9 cellular contexts compared by ENCODE assay signal in the genomic region with DNA sequence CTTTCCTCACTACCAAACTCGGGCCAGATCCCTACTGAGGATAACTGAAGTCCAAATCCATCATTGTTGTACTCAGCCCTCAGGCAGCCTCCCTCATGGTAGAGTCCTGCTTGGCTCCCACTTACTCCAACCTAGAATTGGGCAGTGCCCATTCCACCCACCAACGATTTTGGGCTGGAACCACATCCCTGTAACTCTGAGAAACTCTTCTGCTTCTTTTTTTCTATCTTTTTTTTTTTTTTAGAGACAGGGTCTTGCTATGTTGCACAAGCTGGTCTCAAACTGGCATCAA. TPM values are rescaled to one million over a fixed set of nuclear protein-coding genes. Genes with fewer than 3 reads are reported as not detected.
A peak's percentile ranks its signal among the peaks of the same experiment; 100 is the strongest.
DNase-seq lines count a peak whose midpoint lies in the region; ATAC-seq and TF ChIP-seq lines count a peak whose summit lies in the region.
"Had no signal": no experiment of that assay in that cellular context is flagged by ENCODE, and none has a peak within 500 bp of the region (broad histone marks: within the 10 kb centered on the region; RNA-seq: fewer than 3 reads in every experiment).

No MANE protein-coding gene starts in this region.

- intact Hi-C loops in mammary epithelial cell (cut with micrococcal nuclease) = no loop called here

- no peaks in the 10 kb centered on the region for H3K27me3 Mint-ChIP-seq in stimulated activated naive CD8-positive, alpha-beta T cell treated with anti-CD3 and anti-CD28 coated beads, Interleukin-15, Interleukin-2, amounts not matched to agents 100 ng/mL and 50 ng/mL, for 24 hours

- CTCF ChIA-PET in mammary epithelial cell (lab: Charles Lee; ENCODE audit: low non-redundant PET) = no interaction called here

- H3K4me3 ChIP-seq in mammary epithelial cell (replicated peaks in 1 of 3; ENCODE audit: insufficient read depth in 1 of 3, low read depth in 2 of 3, low read length in 3 of 3) = peak overlapping the region; percentile 77 to 87 (median 84)
- peak overlapping the region; percentile 70 to 92 for H3K4me3 ChIP-seq in mucosa of rectum (ENCODE audit: low read length in 2 of 2)

- H3K27ac ChIP-seq in mammary epithelial cell (ENCODE audit: insufficient read depth, low read depth, low read length) = no peak overlapping the region
- H3K27ac ChIP-seq in mucosa of rectum (ENCODE audit: low read depth in 2 of 2, low read length in 2 of 2) = peak overlapping the region in 1 of 2 donors; percentile 92

- H3K9me3 ChIP-seq in mammary epithelial cell (replicated peaks; ENCODE audit: insufficient read depth, low read length) = no peaks in the 10 kb centered on the region
- H3K9me3 ChIP-seq in mucosa of rectum (ENCODE audit: control insufficient read depth in 2 of 2, low read length in 2 of 2) = no peaks in the 10 kb centered on the region

- peaks cover 20% of the 10 kb centered on the region for H3K79me2 ChIP-seq in mammary epithelial cell (ENCODE audit: insufficient read depth, low read length)

- dilution Hi-C loops in mammary epithelial cell (cut with HindIII; ENCODE audit: low sequenced_read_pairs) = no loop called here

- DNase-seq in stimulated activated naive CD8-positive, alpha-beta T cell treated with anti-CD3 and anti-CD28 coated beads, Interleukin-15, Interleukin-2, amounts not matched to agents 100 U/mL and 50 U/mL, for 24 hours = no peak
- no peak for DNase-seq in mammary epithelial cell
- no peak for DNase-seq in NCI-H82 treated with DMSO at 0.1 percent for 48 hours (lab: John Stamatoyannopoulos, UW; ENCODE audit: unreplicated experiment)
- no peak for DNase-seq in stimulated activated CD4-positive, alpha-beta T cell treated with anti-CD3 and anti-CD28 coated beads, Interleukin-4, amount 100 ng/mL, for 1 hour
- DNase-seq: cortex of kidney had no signal

- in situ Hi-C loops in mammary epithelial cell (cut with MboI; ENCODE audit: low sequenced_read_pairs in 2 of 2) = no loop called here

- WGBS in mammary epithelial cell (ENCODE audit: low coverage, missing lambda C conversion rate) = 0% methylated on average over 2 of the region's 2 CpGs

- H3K4me1 ChIP-seq in mammary epithelial cell (ENCODE audit: insufficient read depth, low read length) (peaks cover 11% of the 10 kb centered on the region), mucosa of rectum (ENCODE audit: control insufficient read depth in 2 of 2, insufficient read depth in 2 of 2, low read length in 2 of 2) (peaks cover 10 to 12% of the 10 kb centered on the region in 2 donors)

- no TSS peak for BruUV-seq in mammary epithelial cell (replicated peaks; lab: Mats Ljungman, UMichigan)

- H3K4me2 ChIP-seq in mammary epithelial cell (ENCODE audit: insufficient read depth, low read depth, low read length) = peak overlapping the region; percentile 96

- no peaks in the 10 kb centered on the region for H3K27me3 ChIP-seq in mammary epithelial cell (ENCODE audit: insufficient read depth, low read length)
- no peaks in the 10 kb centered on the region for H3K27me3 ChIP-seq in mucosa of rectum (ENCODE audit: control insufficient read depth in 2 of 2, insufficient read depth in 2 of 2, low read length in 2 of 2)

- H3K36me3 ChIP-seq in mammary epithelial cell (ENCODE audit: insufficient read depth, low read length) (peaks cover 10% of the 10 kb centered on the region), mucosa of rectum (ENCODE audit: control insufficient read depth in 2 of 2, insufficient read depth in 2 of 2, low read length in 2 of 2) (peaks cover 19 to 32% of the 10 kb centered on the region in 2 donors)

- H3K4me3 Mint-ChIP-seq in stimulated activated naive CD8-positive, alpha-beta T cell treated with anti-CD3 and anti-CD28 coated beads, Interleukin-15, Interleukin-2, amounts not matched to agents 100 ng/mL and 50 ng/mL, for 24 hours = peak overlapping the region; percentile 98

- H3K9ac ChIP-seq in mammary epithelial cell (ENCODE audit: insufficient read depth, low read length) = peak overlapping the region; percentile 60
- peak overlapping the region; percentile 60 to 96 for H3K9ac ChIP-seq in mucosa of rectum (ENCODE audit: low read depth in 1 of 2, low read length in 2 of 2)

- no peak for ATAC-seq in stimulated activated naive CD8-positive, alpha-beta T cell treated with anti-CD3 and anti-CD28 coated beads, Interleukin-15, Interleukin-2, amounts not matched to agents 100 U/mL and 50 U/mL, for 24 hours
- ATAC-seq in HG03469 (IDR thresholded peaks at IDR 0.05; ENCODE audit: unreplicated experiment) (no peak), GM21526 (IDR thresholded peaks at IDR 0.05; ENCODE audit: low FRiP score, unreplicated experiment) (no peak)

- no peak for TF ChIP-seq CTCF in mammary epithelial cell (conservative IDR thresholded peaks at IDR 0.05 in 1 of 2, IDR thresholded peaks at IDR 0.05 in 1 of 2; ENCODE audit: extremely low read depth in 1 of 2, insufficient read depth in 1 of 2, low read depth in 1 of 2, low read length in 2 of 2)

- H3K27ac Mint-ChIP-seq in stimulated activated naive CD8-positive, alpha-beta T cell treated with anti-CD3 and anti-CD28 coated beads, Interleukin-15, Interleukin-2, amounts not matched to agents 100 ng/mL and 50 ng/mL, for 24 hours = peak overlapping the region; percentile 81

- H3K36me3 Mint-ChIP-seq in stimulated activated naive CD8-positive, alpha-beta T cell treated with anti-CD3 and anti-CD28 coated beads, Interleukin-15, Interleukin-2, amounts not matched to agents 100 ng/mL and 50 ng/mL, for 24 hours (ENCODE audit: low read depth) = peaks cover 35% of the 10 kb centered on the region

- H2AFZ ChIP-seq in mammary epithelial cell (ENCODE audit: low read depth, low read length) = peak overlapping the region; percentile 100

- no peaks in the 10 kb centered on the region for H4K20me1 ChIP-seq in mammary epithelial cell (ENCODE audit: insufficient read depth, low read length)

- H3K4me1 Mint-ChIP-seq in stimulated activated naive CD8-positive, alpha-beta T cell treated with anti-CD3 and anti-CD28 coated beads, Interleukin-15, Interleukin-2, amounts not matched to agents 100 ng/mL and 50 ng/mL, for 24 hours (ENCODE audit: low read depth) = peaks cover 44% of the 10 kb centered on the region

- no peaks in the 10 kb centered on the region for H3K9me3 Mint-ChIP-seq in stimulated activated naive CD8-positive, alpha-beta T cell treated with anti-CD3 and anti-CD28 coated beads, Interleukin-15, Interleukin-2, amounts not matched to agents 100 ng/mL and 50 ng/mL, for 24 hours

RNA-seq across cellular contexts. Expression of gene PRR14, which starts 1.2 kb away (rescaled TPM):
- 10 to 100 TPM; 10.2 to 38.5 TPM for total RNA-seq in mammary epithelial cell
- polyA plus RNA-seq in mammary epithelial cell = 4.8 TPM
- polyA minus RNA-seq in mammary epithelial cell = 22.0 TPM

RNA-seq across cellular contexts. Expression of gene FBRS, which starts 6.3 kb away (rescaled TPM):
- 10 to 100 TPM; 20.7 to 60.8 TPM for total RNA-seq in mammary epithelial cell
- polyA plus RNA-seq in mammary epithelial cell = 7.8 TPM
- polyA minus RNA-seq in mammary epithelial cell = 27.2 TPM

RNA-seq across cellular contexts. Expression of gene ZNF689, which starts 41.8 kb away (rescaled TPM):
- 1 to 10 TPM; 6.7 to 7.0 TPM for total RNA-seq in mammary epithelial cell
- polyA plus RNA-seq in mammary epithelial cell = 4.7 TPM
- 9.9 TPM for polyA minus RNA-seq in mammary epithelial cell

RNA-seq across cellular contexts. Expression of gene SRCAP, which starts 47.0 kb away (rescaled TPM):
- 10 to 100 TPM; 20.2 to 46.2 TPM for total RNA-seq in mammary epithelial cell
- 3.9 TPM for polyA plus RNA-seq in mammary epithelial cell
- 41.0 TPM for polyA minus RNA-seq in mammary epithelial cell
